In genomic region chr21:17432732-17433057, GRCh38 we compare ENCODE assay signal across 8 cellular contexts.
"Had no signal": no experiment of that assay in that cellular context is flagged by ENCODE, and none has a peak within 500 bp of the region (broad histone marks: within the 10 kb centered on the region; RNA-seq: fewer than 3 reads in every experiment).

No MANE protein-coding gene starts in this region.

- H3K4me3 ChIP-seq: GM12878 had no signal

- ATAC-seq: GM12878 had no signal

- FAIRE-seq: G401.6, GM12878, GM12891, GM12892, GM18507, GM19239 had no signal

- DNase-seq: GDM1, GF-D8 had no signal
